Comparison of ENCODE assay signal across 9 cellular contexts in the genomic region with DNA sequence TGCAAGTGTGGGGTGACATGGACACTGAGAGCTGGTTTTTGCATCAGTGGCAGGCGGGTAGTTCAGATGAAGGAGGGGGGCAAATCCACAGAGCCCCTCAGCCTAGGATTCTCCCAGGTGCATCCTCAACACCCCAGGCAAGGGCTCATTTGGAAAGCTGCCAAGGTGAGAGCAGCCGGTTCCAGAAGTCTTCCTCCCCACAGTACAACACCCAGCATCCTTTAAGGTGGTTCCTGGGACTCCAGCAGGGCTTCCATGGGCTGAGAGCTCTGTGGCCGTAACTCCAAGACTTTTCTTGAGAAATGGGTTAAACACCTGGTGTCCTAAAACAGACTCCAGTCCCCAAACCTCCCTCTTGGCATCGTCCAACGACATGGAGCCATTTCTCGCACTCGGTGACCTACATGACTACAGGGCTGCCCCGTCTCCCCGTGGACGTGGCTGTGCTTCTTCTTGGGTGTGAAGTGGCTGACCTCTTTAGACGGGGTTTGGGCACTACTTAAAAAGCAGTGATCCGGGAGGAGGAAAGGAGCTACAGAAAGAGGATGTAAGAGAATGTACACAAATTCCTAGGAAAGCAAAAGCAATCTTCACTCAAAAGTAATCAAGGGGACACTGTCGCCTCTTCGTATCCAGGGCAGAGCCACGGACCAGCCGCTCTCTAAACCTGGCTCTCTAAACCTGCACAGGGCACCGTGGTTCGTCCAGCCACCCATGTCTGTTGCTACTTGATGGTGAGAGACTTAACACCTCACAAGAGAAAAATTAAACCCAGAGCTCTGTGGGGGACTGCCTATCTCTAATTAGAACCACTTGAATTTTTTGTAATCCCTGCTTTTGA. TPM values are rescaled to one million over a fixed set of nuclear protein-coding genes. Genes with fewer than 3 reads are reported as not detected.
DNase-seq lines count a peak whose midpoint lies in the region; TF ChIP-seq lines count a peak whose summit lies in the region.
"Had no signal": no experiment of that assay in that cellular context is flagged by ENCODE, and none has a peak within 500 bp of the region (broad histone marks: within the 10 kb centered on the region; RNA-seq: fewer than 3 reads in every experiment).

No MANE protein-coding gene starts in this region.

- H3K4me3 ChIP-seq in BLaER1 treated with 17β-estradiol and CSF1 and Interleukin-3, amounts not matched to agents 10 nM and 100 nM, result peak overlapping the region in 1 of 10 experiments; percentile 28; a peak in 1 of 20 replicates
- no peak overlapping the region for H3K4me3 ChIP-seq in GM23248
- H3K4me3 ChIP-seq in adrenal gland, result no peak overlapping the region
- H3K4me3 ChIP-seq in muscle layer of colon (ENCODE audit: low read depth in 1 of 2, low read length in 2 of 2), result no peak overlapping the region
- no peak overlapping the region for H3K4me3 ChIP-seq in colonic mucosa

- no peaks in the 10 kb centered on the region for H3K9me3 ChIP-seq in BLaER1 treated with 17β-estradiol and CSF1 and Interleukin-3, amounts not matched to agents 10 nM and 100 nM (replicated peaks in 1 of 11)
- H3K9me3 ChIP-seq in GM23248 (ENCODE audit: low read depth) (no peaks in the 10 kb centered on the region), adrenal gland (replicated peaks in 1 of 3) (no peaks in the 10 kb centered on the region), muscle layer of colon (ENCODE audit: low read length) (no peaks in the 10 kb centered on the region), colonic mucosa (no peaks in the 10 kb centered on the region)

- peaks cover 59% of the 10 kb centered on the region for H3F3A ChIP-seq in GM23248 (ENCODE audit: insufficient read depth)

- no peak for TF ChIP-seq POLR2A in adrenal gland (IDR thresholded peaks at IDR 0.05)

- H3K9ac ChIP-seq in BLaER1 treated with 17β-estradiol and CSF1 and Interleukin-3, amounts not matched to agents 10 nM and 100 nM, result peak overlapping the region in 4 of 11 experiments; percentile 18 to 53 (median 30); a peak in 2 of 22 replicates
- H3K9ac ChIP-seq in GM23248 (peak overlapping the region; percentile 64), muscle layer of colon (ENCODE audit: low read length) (peak overlapping the region; percentile 6), colonic mucosa (ENCODE audit: low read depth in 2 of 2, low read length in 2 of 2) (no peak overlapping the region)

- TF ChIP-seq CTCF in adrenal gland (IDR thresholded peaks at IDR 0.05) (no peak), colonic mucosa (IDR thresholded peaks at IDR 0.05) (no peak)

- H3K27me3 ChIP-seq in BLaER1 treated with 17β-estradiol and CSF1 and Interleukin-3, amounts not matched to agents 10 nM and 100 nM, result no peaks in the 10 kb centered on the region
- H3K27me3 ChIP-seq in GM23248 (replicated peaks; ENCODE audit: insufficient read depth), result no peaks in the 10 kb centered on the region
- H3K27me3 ChIP-seq in adrenal gland, result no peaks in the 10 kb centered on the region
- no peaks in the 10 kb centered on the region for H3K27me3 ChIP-seq in muscle layer of colon (ENCODE audit: control insufficient read depth in 1 of 2, insufficient read depth in 2 of 2, low read length in 2 of 2)
- H3K27me3 ChIP-seq in colonic mucosa, result no peaks in the 10 kb centered on the region

- no peak for DNase-seq in GM23248
- no peak for DNase-seq in adrenal gland
- DNase-seq in SKM-1 (lab: John Stamatoyannopoulos, UW; ENCODE audit: unreplicated experiment), result no peak
- no peak for DNase-seq in A172 (ENCODE audit: low spot score)
- DNase-seq in putamen (ENCODE audit: low spot score), result no peak
- DNase-seq in colonic mucosa, result no peak
- DNase-seq: NCI-H2107 had no signal

- H3K79me2 ChIP-seq in GM23248 (ENCODE audit: insufficient read depth), result peaks cover 100% of the 10 kb centered on the region

- H3K4me1 ChIP-seq in BLaER1 treated with 17β-estradiol and CSF1 and Interleukin-3, amounts not matched to agents 10 nM and 100 nM, result peaks cover 86 to 98% (median 97%) of the 10 kb centered on the region in 10 experiments
- H3K4me1 ChIP-seq in GM23248 (ENCODE audit: insufficient read depth) (peaks cover 40% of the 10 kb centered on the region), adrenal gland (replicated peaks in 1 of 2) (peaks cover 40 to 99% of the 10 kb centered on the region in 2 donors), muscle layer of colon (ENCODE audit: insufficient read depth, low read length) (peaks cover 91% of the 10 kb centered on the region), colonic mucosa (peaks cover 17% of the 10 kb centered on the region)

- 69 to 70% methylated on average over 18 of the region's 18 CpGs for WGBS in GM23248 (ENCODE audit: low coverage in 1 of 2, low lambda C conversion rate in 2 of 2, missing lambda C conversion rate in 2 of 2), 2 experiments
- WGBS in adrenal gland, 4 donors, result 66 to 75% (median 71%) methylated on average over 16 to 18 of the region's 18 CpGs

- intact Hi-C loops in adrenal gland (cut with DNase I), result no loop called here
- intact Hi-C loops in colonic mucosa (cut with DNase I), result no loop called here

- H2AFZ ChIP-seq in GM23248, result no peak overlapping the region

- H4K20me1 ChIP-seq in BLaER1 treated with 17β-estradiol and CSF1 and Interleukin-3, amounts not matched to agents 10 nM and 100 nM, result peaks cover 84 to 100% (median 99%) of the 10 kb centered on the region in 11 experiments
- no peaks in the 10 kb centered on the region for H4K20me1 ChIP-seq in GM23248 (ENCODE audit: insufficient read depth)

- H3K9me2 ChIP-seq in GM23248 (ENCODE audit: insufficient read depth), result no peaks in the 10 kb centered on the region

- H3K27ac ChIP-seq in BLaER1 treated with 17β-estradiol and CSF1 and Interleukin-3, amounts not matched to agents 10 nM and 100 nM, result peak overlapping the region in 9 of 11 experiments; percentile 1 to 67 (median 33); a peak in 11 of 22 replicates
- H3K27ac ChIP-seq in GM23248, result peak overlapping the region; percentile 88
- H3K27ac ChIP-seq in adrenal gland, result peak overlapping the region in 3 of 5 donors; percentile 70 to 87 (median 86)
- H3K27ac ChIP-seq in muscle layer of colon (ENCODE audit: low read depth, low read length), result peak overlapping the region; percentile 94
- H3K27ac ChIP-seq in colonic mucosa, result no peak overlapping the region

- peaks cover 5 to 35% (median 21%) of the 10 kb centered on the region in 11 experiments; a peak in 16 of 22 replicates for H3K36me3 ChIP-seq in BLaER1 treated with 17β-estradiol and CSF1 and Interleukin-3, amounts not matched to agents 10 nM and 100 nM
- H3K36me3 ChIP-seq in GM23248 (ENCODE audit: low read depth) (0 out of 2 replicates have a peak, but pooled peaks cover 3% of the 10 kb centered on the region), adrenal gland (replicated peaks in 1 of 2) (peaks cover 0 to 6% of the 10 kb centered on the region in 2 donors), muscle layer of colon (ENCODE audit: insufficient read depth, low read length) (no peaks in the 10 kb centered on the region), colonic mucosa (no peaks in the 10 kb centered on the region)

- H3K4me2 ChIP-seq in BLaER1 treated with 17β-estradiol and CSF1 and Interleukin-3, amounts not matched to agents 10 nM and 100 nM, result peak overlapping the region; percentile 81 to 94 (median 90)
- H3K4me2 ChIP-seq in GM23248 (ENCODE audit: unreplicated experiment), result peak overlapping the region; percentile 56

- in situ Hi-C loops in GM23248 (cut with MboI), result no loop called here

RNA-seq across cellular contexts. Expression of a gene that starts 25.5 kb away (rescaled TPM):
- 41.8 and 53.5 TPM in 2 replicates for total RNA-seq in GM23248 (2014; rRNA removed; shearing (Covaris generic))
- polyA plus RNA-seq in GM23248 (2016; fragmentation: Nextera tagmentation; extraction: Ambion mirVana) (50.0 and 51.7 TPM in 2 replicates), adrenal gland (100 to 1,000 TPM in 1 of 3 donors, 10 to 100 TPM in 2; 60.9 to 118 (median 62.3) TPM)
- total RNA-seq in adrenal gland (100 to 1,000 TPM in 2 of 8 donors, 10 to 100 TPM in 6; 70.0 to 179 (median 90.0) TPM), colonic mucosa (10 to 100 TPM; 52.1 to 62.7 TPM)
- 88.2 and 89.7 TPM in 2 replicates for total RNA-seq in A172 (2014; rRNA removed; shearing (Covaris generic))

RNA-seq across cellular contexts. Expression of a gene that starts 38.4 kb away (rescaled TPM):
- 5.1 and 16.1 TPM in 2 replicates for total RNA-seq in GM23248 (2014; rRNA removed; shearing (Covaris generic))
- polyA plus RNA-seq in GM23248 (2016; fragmentation: Nextera tagmentation; extraction: Ambion mirVana), result 6.7 and 7.0 TPM in 2 replicates
- 100 to 1,000 TPM in 1 of 8 donors, 10 to 100 TPM in 6, 1 to 10 TPM in 1; 8.8 to 146 (median 19.2) TPM for total RNA-seq in adrenal gland
- 100 to 1,000 TPM in 1 of 3 donors, 10 to 100 TPM in 1, 1 to 10 TPM in 1; 7.1 to 104 (median 75.9) TPM for polyA plus RNA-seq in adrenal gland
- total RNA-seq in A172 (2014; rRNA removed; shearing (Covaris generic)), result 12.0 and 15.0 TPM in 2 replicates
- 10 to 100 TPM in 1 of 2 donors, 1 to 10 TPM in 1; 9.3 to 15.0 TPM for total RNA-seq in colonic mucosa

RNA-seq across cellular contexts. Expression of a gene that starts 47.7 kb away (rescaled TPM):
- 3.8 and 4.4 TPM in 2 replicates for total RNA-seq in GM23248 (2014; rRNA removed; shearing (Covaris generic))
- polyA plus RNA-seq in GM23248 (2016; fragmentation: Nextera tagmentation; extraction: Ambion mirVana), result 1.8 and 2.1 TPM in 2 replicates
- total RNA-seq in adrenal gland, result 10 to 100 TPM in 3 of 8 donors, 1 to 10 TPM in 5; 5.0 to 14.4 (median 8.8) TPM
- polyA plus RNA-seq in adrenal gland, result 10 to 100 TPM in 1 of 3 donors, 1 to 10 TPM in 2; 3.5 to 15.6 (median 4.8) TPM
- 3.0 and 3.2 TPM in 2 replicates for total RNA-seq in A172 (2014; rRNA removed; shearing (Covaris generic))
- 1 to 10 TPM; 4.0 to 4.7 TPM for total RNA-seq in colonic mucosa

RNA-seq across cellular contexts. Expression of a gene that starts 48.8 kb away (rescaled TPM):
- total RNA-seq in GM23248 (2014; rRNA removed; shearing (Covaris generic)), result 215 and 231 TPM in 2 replicates
- 585 and 588 TPM in 2 replicates for polyA plus RNA-seq in GM23248 (2016; fragmentation: Nextera tagmentation; extraction: Ambion mirVana)
- total RNA-seq in adrenal gland, result 100 to 1,000 TPM; 288 to 842 (median 387) TPM
- polyA plus RNA-seq in adrenal gland, result 100 to 1,000 TPM; 300 to 856 (median 442) TPM
- 208 and 242 TPM in 2 replicates for total RNA-seq in A172 (2014; rRNA removed; shearing (Covaris generic))
- total RNA-seq in colonic mucosa, result 100 to 1,000 TPM; 188 to 228 TPM

Comparison
In these comparisons a context has a peak if more than half of its experiments do, and no peak if none do; other contexts are left out.
1. H3K9ac ChIP-seq: peak in GM23248 (single experiment) and muscle layer of colon (single experiment); none in colonic mucosa (0 of 2).